Comparison of ENCODE assay signal across 9 cellular contexts in the genomic region with DNA sequence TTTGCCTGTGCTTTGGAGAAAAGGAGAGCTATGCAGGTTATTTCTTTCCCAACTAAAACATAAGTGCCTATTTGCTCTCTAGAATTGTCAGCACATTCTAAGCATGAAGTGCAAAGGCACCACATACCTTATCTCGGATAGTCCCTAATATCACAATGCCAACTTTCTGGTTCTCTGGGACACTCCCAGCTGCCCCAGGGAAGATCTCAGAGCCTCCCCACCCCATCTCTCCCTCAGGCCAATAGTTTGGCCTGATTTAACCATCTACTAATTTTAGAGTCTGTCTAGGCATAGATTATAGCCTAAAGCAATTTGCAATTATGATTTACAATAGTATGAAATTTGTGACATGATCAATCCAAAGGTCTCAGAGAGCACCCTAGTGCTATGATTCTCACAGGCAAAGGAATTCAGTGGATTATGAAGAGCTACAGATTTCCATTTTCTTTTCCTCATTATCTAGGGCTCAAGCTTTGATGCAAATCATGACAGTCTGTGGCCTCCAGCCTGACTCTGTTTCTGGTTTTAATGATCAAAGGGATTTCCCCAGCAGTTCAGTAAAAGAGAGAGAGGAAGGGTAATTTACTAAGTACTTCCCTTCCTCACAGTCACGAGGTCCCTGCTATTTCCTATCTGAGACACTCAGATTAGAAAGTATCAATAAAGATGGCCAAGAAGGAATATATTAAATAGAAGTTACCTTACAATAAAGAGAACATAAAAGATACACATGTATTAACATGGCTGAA. TPM values are rescaled to one million over a fixed set of nuclear protein-coding genes. Genes with fewer than 3 reads are reported as not detected.
DNase-seq lines count a peak whose midpoint lies in the region; ATAC-seq and TF ChIP-seq lines count a peak whose summit lies in the region.
"Had no signal": no experiment of that assay in that cellular context is flagged by ENCODE, and none has a peak within 500 bp of the region (broad histone marks: within the 10 kb centered on the region; RNA-seq: fewer than 3 reads in every experiment).

No MANE protein-coding gene starts in this region.

- H3K4me3 ChIP-seq in Caco-2 (ENCODE audit: low read depth, low read length) = no peak overlapping the region

- POLR2A ChIA-PET in Caco-2 (lab: Charles Lee) = no interaction called here

- H3K9me3 ChIP-seq in Caco-2 = no peaks in the 10 kb centered on the region

- DNase-seq in Caco-2 (peak; percentile 7 to 50), NCI-H510A (lab: John Stamatoyannopoulos, UW) (no peak), HPDE6-E6E7 (ENCODE audit: extremely low spot score) (no peak), HT-29 (ENCODE audit: low spot score) (no peak), ecto neural progenitor cell (ENCODE audit: low spot score) (no peak)
- DNase-seq in activated T-helper 2 cell treated with anti-CD3 and anti-CD28 coated beads, Interferon-gamma antibody, Interleukin-2, Interleukin-4, amounts not matched to agents 10 μg/mL and 5 μg/mL and 100 μg/mL, durations not matched to agents 14 hours and 24 hours and 36 hours (ENCODE audit: low spot score) = no peak
- DNase-seq: NCI-H526 treated with DMSO at 0.1 percent for 48 hours had no signal

- H3K36me3 Mint-ChIP-seq in Caco-2 (ENCODE audit: insufficient read depth, unreplicated experiment) = peaks cover 5% of the 10 kb centered on the region
- peaks cover 5% of the 10 kb centered on the region for H3K36me3 Mint-ChIP-seq in activated T-helper 2 cell treated with anti-CD3 and anti-CD28 coated beads, Interferon-gamma antibody, Interleukin-2, Interleukin-4, amounts not matched to agents 10 μg/mL and 5 μg/mL and 100 μg/mL, durations not matched to agents 14 hours and 24 hours and 36 hours (ENCODE audit: low read depth)

- 0 out of 2 replicates have a peak, but pooled peaks cover 5% of the 10 kb centered on the region for H3K4me1 ChIP-seq in Caco-2

- no peaks in the 10 kb centered on the region for H3K27me3 Mint-ChIP-seq in Caco-2 (ENCODE audit: insufficient read depth, unreplicated experiment)
- peaks cover 7% of the 10 kb centered on the region for H3K27me3 Mint-ChIP-seq in activated T-helper 2 cell treated with anti-CD3 and anti-CD28 coated beads, Interferon-gamma antibody, Interleukin-2, Interleukin-4, amounts not matched to agents 10 μg/mL and 5 μg/mL and 100 μg/mL, durations not matched to agents 14 hours and 24 hours and 36 hours (ENCODE audit: low read depth)

- no TSS peak for BruUV-seq in Caco-2 (replicated peaks; lab: Mats Ljungman, UMichigan)

- CTCF ChIA-PET in Caco-2 (lab: Charles Lee) = no interaction called here

- TF ChIP-seq CTCF in Caco-2 (IDR thresholded peaks at IDR 0.05; ENCODE audit: insufficient read depth in 1 of 2, low read depth in 1 of 2, low read length in 1 of 2, severe bottlenecking in 1 of 2, unreplicated experiment in 1 of 2) = no peak

- H3K4me1 Mint-ChIP-seq in Caco-2 (ENCODE audit: low read depth, unreplicated experiment) = peaks cover 15% of the 10 kb centered on the region
- H3K4me1 Mint-ChIP-seq in activated T-helper 2 cell treated with anti-CD3 and anti-CD28 coated beads, Interferon-gamma antibody, Interleukin-2, Interleukin-4, amounts not matched to agents 10 μg/mL and 5 μg/mL and 100 μg/mL, durations not matched to agents 14 hours and 24 hours and 36 hours (ENCODE audit: low read depth) = peaks cover 78% of the 10 kb centered on the region

- H3K9me3 Mint-ChIP-seq in Caco-2 (ENCODE audit: unreplicated experiment) = peaks cover 22% of the 10 kb centered on the region
- H3K9me3 Mint-ChIP-seq in activated T-helper 2 cell treated with anti-CD3 and anti-CD28 coated beads, Interferon-gamma antibody, Interleukin-2, Interleukin-4, amounts not matched to agents 10 μg/mL and 5 μg/mL and 100 μg/mL, durations not matched to agents 14 hours and 24 hours and 36 hours = peaks cover 12% of the 10 kb centered on the region

- no peaks in the 10 kb centered on the region for H3K27me3 ChIP-seq in Caco-2 (replicated peaks; ENCODE audit: control insufficient read depth, insufficient read depth, low read length)

- no peak overlapping the region for H3K4me3 Mint-ChIP-seq in Caco-2 (ENCODE audit: unreplicated experiment)
- no peak overlapping the region for H3K4me3 Mint-ChIP-seq in activated T-helper 2 cell treated with anti-CD3 and anti-CD28 coated beads, Interferon-gamma antibody, Interleukin-2, Interleukin-4, amounts not matched to agents 10 μg/mL and 5 μg/mL and 100 μg/mL, durations not matched to agents 14 hours and 24 hours and 36 hours (ENCODE audit: low read depth)

- ATAC-seq in GM19351 (IDR thresholded peaks at IDR 0.05; ENCODE audit: unreplicated experiment) = peak; percentile 80
- peak; percentile 71 for ATAC-seq in HG03108 (IDR thresholded peaks at IDR 0.05; ENCODE audit: unreplicated experiment)

- no peaks in the 10 kb centered on the region for H3K36me3 ChIP-seq in Caco-2 (ENCODE audit: control insufficient read depth, insufficient read depth, low read length)

- no peak overlapping the region for H3K27ac Mint-ChIP-seq in Caco-2 (ENCODE audit: unreplicated experiment)
- H3K27ac Mint-ChIP-seq in activated T-helper 2 cell treated with anti-CD3 and anti-CD28 coated beads, Interferon-gamma antibody, Interleukin-2, Interleukin-4, amounts not matched to agents 10 μg/mL and 5 μg/mL and 100 μg/mL, durations not matched to agents 14 hours and 24 hours and 36 hours = peak overlapping the region; percentile 56

- intact Hi-C loops in Caco-2 (cut with micrococcal nuclease; ENCODE audit: unreplicated experiment) = no loop called here
- intact Hi-C loops in activated T-helper 2 cell treated with anti-CD3 and anti-CD28 coated beads, Interferon-gamma antibody, Interleukin-2, Interleukin-4, amounts not matched to agents 10 μg/mL and 5 μg/mL and 100 μg/mL, durations not matched to agents 14 hours and 24 hours and 36 hours (cut with micrococcal nuclease) = loop anchor here (1.0 to 10.0 kb wide), 4 partner anchors 22 to 187 kb away; a partner anchor contains a TSS

RNA-seq across cellular contexts. Expression of a gene that starts 28.9 kb away (rescaled TPM):
- not detected in 2 replicates for total RNA-seq in Caco-2 (2022)
- total RNA-seq in activated T-helper 2 cell treated with anti-CD3 and anti-CD28 coated beads, Interferon-gamma antibody, Interleukin-2, Interleukin-4, amounts not matched to agents 10 μg/mL and 5 μg/mL and 100 μg/mL, durations not matched to agents 14 hours and 24 hours and 36 hours = not detected in 2 replicates
- total RNA-seq in HT-29 (2014; rRNA removed; shearing (Covaris generic)) = not detected in 2 replicates

Comparison
In these comparisons a context has a peak if more than half of its experiments do, and no peak if none do; other contexts are left out.
1. DNase-seq: peak in Caco-2 (2 of 2); none in activated T-helper 2 cell treated with anti-CD3 and anti-CD28 coated beads, Interferon-gamma antibody, Interleukin-2, Interleukin-4, amounts not matched to agents 10 μg/mL and 5 μg/mL and 100 μg/mL, durations not matched to agents 14 hours and 24 hours and 36 hours (single experiment), NCI-H510A (single experiment), HPDE6-E6E7 (single experiment), HT-29 (single experiment) and ecto neural progenitor cell (single experiment).